8 cellular contexts compared by ENCODE assay signal in the genomic region with DNA sequence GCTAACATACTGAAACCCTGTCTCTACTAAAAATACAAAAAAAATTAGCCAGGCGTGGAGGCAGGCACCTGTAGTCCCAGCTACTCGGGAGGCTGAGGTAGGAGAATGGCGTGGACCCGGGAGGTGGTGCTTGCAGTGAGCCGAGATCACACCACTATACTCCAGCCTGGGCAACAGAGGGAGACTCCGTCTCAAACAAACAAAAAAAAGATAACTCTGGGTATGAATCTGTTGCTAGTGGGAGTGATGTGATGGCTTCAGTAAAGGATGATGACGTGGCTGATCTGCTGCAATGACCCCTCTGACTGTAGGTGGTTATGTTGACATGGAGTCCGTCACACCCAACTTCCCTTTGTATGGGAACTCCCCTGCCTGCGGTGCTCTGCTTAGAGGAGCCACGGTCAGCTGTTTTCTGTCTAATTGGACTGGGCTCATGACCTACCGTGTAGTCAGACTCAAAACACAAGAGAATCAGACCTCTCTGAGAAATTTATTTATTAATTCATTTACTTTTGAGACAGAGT. TPM values are rescaled to one million over a fixed set of nuclear protein-coding genes. Genes with fewer than 3 reads are reported as not detected.
DNase-seq lines count a peak whose midpoint lies in the region; ATAC-seq and TF ChIP-seq lines count a peak whose summit lies in the region.

No MANE protein-coding gene starts in this region.

- H3K4me3 Mint-ChIP-seq in activated CD8-positive, alpha-beta T cell treated with anti-CD3 and anti-CD28 coated beads for 36 hours, result no peak overlapping the region
- no peak overlapping the region for H3K4me3 Mint-ChIP-seq in activated CD8-positive, alpha-beta T cell treated with anti-CD3 and anti-CD28 coated beads, Interleukin-2, amount 10 ng/mL, durations not matched to agents 7 days and 5 days
- H3K4me3 Mint-ChIP-seq in activated CD4-positive, alpha-beta memory T cell treated with anti-CD3 and anti-CD28 coated beads, Interleukin-2, amount 10 ng/mL, durations not matched to agents 7 days and 5 days, result no peak overlapping the region
- no peak overlapping the region for H3K4me3 Mint-ChIP-seq in stimulated activated naive CD8-positive, alpha-beta T cell treated with anti-CD3 and anti-CD28 coated beads, Interleukin-15, Interleukin-2, amounts not matched to agents 100 ng/mL and 50 ng/mL, for 24 hours

- no peak for TF ChIP-seq CTCF in activated CD8-positive, alpha-beta T cell treated with anti-CD3 and anti-CD28 coated beads for 36 hours (IDR thresholded peaks at IDR 0.05)

- peaks cover 2% of the 10 kb centered on the region for H3K4me1 Mint-ChIP-seq in activated CD8-positive, alpha-beta T cell treated with anti-CD3 and anti-CD28 coated beads for 36 hours (ENCODE audit: low read depth)
- H3K4me1 Mint-ChIP-seq in activated CD8-positive, alpha-beta T cell treated with anti-CD3 and anti-CD28 coated beads, Interleukin-2, amount 10 ng/mL, durations not matched to agents 7 days and 5 days (ENCODE audit: low read depth), result peaks cover 4% of the 10 kb centered on the region
- peaks cover 3% of the 10 kb centered on the region for H3K4me1 Mint-ChIP-seq in activated CD4-positive, alpha-beta memory T cell treated with anti-CD3 and anti-CD28 coated beads, Interleukin-2, amount 10 ng/mL, durations not matched to agents 7 days and 5 days
- peaks cover 32% of the 10 kb centered on the region for H3K4me1 Mint-ChIP-seq in stimulated activated naive CD8-positive, alpha-beta T cell treated with anti-CD3 and anti-CD28 coated beads, Interleukin-15, Interleukin-2, amounts not matched to agents 100 ng/mL and 50 ng/mL, for 24 hours (ENCODE audit: low read depth)

- intact Hi-C loops in activated CD8-positive, alpha-beta T cell treated with anti-CD3 and anti-CD28 coated beads for 36 hours (cut with micrococcal nuclease), result no loop called here

- POLR2A ChIA-PET in activated CD8-positive, alpha-beta T cell treated with anti-CD3 and anti-CD28 coated beads for 36 hours (lab: Charles Lee), result no interaction called here
- POLR2A ChIA-PET in activated CD8-positive, alpha-beta T cell treated with anti-CD3 and anti-CD28 coated beads, Interleukin-2, amount 10 ng/mL, durations not matched to agents 7 days and 5 days (lab: Charles Lee), result no interaction called here
- POLR2A ChIA-PET in activated CD4-positive, alpha-beta memory T cell treated with anti-CD3 and anti-CD28 coated beads, Interleukin-2, amount 10 ng/mL, durations not matched to agents 7 days and 5 days (lab: Charles Lee), result no interaction called here

- no peaks in the 10 kb centered on the region for H3K27me3 Mint-ChIP-seq in activated CD8-positive, alpha-beta T cell treated with anti-CD3 and anti-CD28 coated beads for 36 hours
- H3K27me3 Mint-ChIP-seq in activated CD8-positive, alpha-beta T cell treated with anti-CD3 and anti-CD28 coated beads, Interleukin-2, amount 10 ng/mL, durations not matched to agents 7 days and 5 days (ENCODE audit: low read depth), result no peaks in the 10 kb centered on the region
- H3K27me3 Mint-ChIP-seq in activated CD4-positive, alpha-beta memory T cell treated with anti-CD3 and anti-CD28 coated beads, Interleukin-2, amount 10 ng/mL, durations not matched to agents 7 days and 5 days, result no peaks in the 10 kb centered on the region
- H3K27me3 Mint-ChIP-seq in stimulated activated naive CD8-positive, alpha-beta T cell treated with anti-CD3 and anti-CD28 coated beads, Interleukin-15, Interleukin-2, amounts not matched to agents 100 ng/mL and 50 ng/mL, for 24 hours, result no peaks in the 10 kb centered on the region

- peak; percentile 20 for DNase-seq in activated CD8-positive, alpha-beta T cell treated with anti-CD3 and anti-CD28 coated beads for 36 hours
- DNase-seq in activated CD8-positive, alpha-beta T cell treated with anti-CD3 and anti-CD28 coated beads, Interleukin-2, amount 10 ng/mL, durations not matched to agents 7 days and 5 days, result no peak
- peak; percentile 22 for DNase-seq in activated CD4-positive, alpha-beta memory T cell treated with anti-CD3 and anti-CD28 coated beads, Interleukin-2, amount 10 ng/mL, durations not matched to agents 7 days and 5 days
- DNase-seq in iPS-NIHi11 (ENCODE audit: low spot score), result no peak
- DNase-seq in activated CD4-positive, alpha-beta T cell treated with anti-CD3 and anti-CD28 coated beads for 4 hours, result no peak
- no peak for DNase-seq in OCI-M2 (lab: John Stamatoyannopoulos, UW; ENCODE audit: unreplicated experiment)

- H3K27ac Mint-ChIP-seq in activated CD8-positive, alpha-beta T cell treated with anti-CD3 and anti-CD28 coated beads for 36 hours, result no peak overlapping the region
- H3K27ac Mint-ChIP-seq in activated CD8-positive, alpha-beta T cell treated with anti-CD3 and anti-CD28 coated beads, Interleukin-2, amount 10 ng/mL, durations not matched to agents 7 days and 5 days, result no peak overlapping the region
- H3K27ac Mint-ChIP-seq in activated CD4-positive, alpha-beta memory T cell treated with anti-CD3 and anti-CD28 coated beads, Interleukin-2, amount 10 ng/mL, durations not matched to agents 7 days and 5 days, result no peak overlapping the region
- peak overlapping the region; percentile 55 for H3K27ac Mint-ChIP-seq in stimulated activated naive CD8-positive, alpha-beta T cell treated with anti-CD3 and anti-CD28 coated beads, Interleukin-15, Interleukin-2, amounts not matched to agents 100 ng/mL and 50 ng/mL, for 24 hours

- CTCF ChIA-PET in activated CD8-positive, alpha-beta T cell treated with anti-CD3 and anti-CD28 coated beads for 36 hours (lab: Charles Lee), result no interaction called here
- CTCF ChIA-PET in activated CD8-positive, alpha-beta T cell treated with anti-CD3 and anti-CD28 coated beads, Interleukin-2, amount 10 ng/mL, durations not matched to agents 7 days and 5 days (lab: Charles Lee), result interaction anchor here (1.0 kb wide), 1 partner anchor 37 kb away, joined by 3 read pairs; no protein-coding TSS in a partner anchor
- CTCF ChIA-PET in activated CD4-positive, alpha-beta memory T cell treated with anti-CD3 and anti-CD28 coated beads, Interleukin-2, amount 10 ng/mL, durations not matched to agents 7 days and 5 days (lab: Charles Lee), result interaction anchor here (0.5 to 0.6 kb wide), 2 partner anchors 180 to 802 kb away, joined by 3 to 4 read pairs; no protein-coding TSS in a partner anchor

- ATAC-seq in activated CD8-positive, alpha-beta T cell treated with anti-CD3 and anti-CD28 coated beads for 36 hours, result peak; percentile 66
- ATAC-seq in activated CD8-positive, alpha-beta T cell treated with anti-CD3 and anti-CD28 coated beads, Interleukin-2, amount 10 ng/mL, durations not matched to agents 7 days and 5 days, result no peak
- peak; percentile 79 for ATAC-seq in HG03060 (IDR thresholded peaks at IDR 0.05; ENCODE audit: low read depth, unreplicated experiment)

- H3K9me3 Mint-ChIP-seq in activated CD8-positive, alpha-beta T cell treated with anti-CD3 and anti-CD28 coated beads for 36 hours, result no peaks in the 10 kb centered on the region
- no peaks in the 10 kb centered on the region for H3K9me3 Mint-ChIP-seq in activated CD8-positive, alpha-beta T cell treated with anti-CD3 and anti-CD28 coated beads, Interleukin-2, amount 10 ng/mL, durations not matched to agents 7 days and 5 days (ENCODE audit: insufficient read depth)
- H3K9me3 Mint-ChIP-seq in activated CD4-positive, alpha-beta memory T cell treated with anti-CD3 and anti-CD28 coated beads, Interleukin-2, amount 10 ng/mL, durations not matched to agents 7 days and 5 days, result no peaks in the 10 kb centered on the region
- H3K9me3 Mint-ChIP-seq in stimulated activated naive CD8-positive, alpha-beta T cell treated with anti-CD3 and anti-CD28 coated beads, Interleukin-15, Interleukin-2, amounts not matched to agents 100 ng/mL and 50 ng/mL, for 24 hours, result no peaks in the 10 kb centered on the region

- H3K36me3 Mint-ChIP-seq in activated CD8-positive, alpha-beta T cell treated with anti-CD3 and anti-CD28 coated beads for 36 hours (ENCODE audit: low read depth), result no peaks in the 10 kb centered on the region
- H3K36me3 Mint-ChIP-seq in activated CD8-positive, alpha-beta T cell treated with anti-CD3 and anti-CD28 coated beads, Interleukin-2, amount 10 ng/mL, durations not matched to agents 7 days and 5 days (ENCODE audit: low read depth), result no peaks in the 10 kb centered on the region
- H3K36me3 Mint-ChIP-seq in activated CD4-positive, alpha-beta memory T cell treated with anti-CD3 and anti-CD28 coated beads, Interleukin-2, amount 10 ng/mL, durations not matched to agents 7 days and 5 days (ENCODE audit: low read depth), result no peaks in the 10 kb centered on the region
- H3K36me3 Mint-ChIP-seq in stimulated activated naive CD8-positive, alpha-beta T cell treated with anti-CD3 and anti-CD28 coated beads, Interleukin-15, Interleukin-2, amounts not matched to agents 100 ng/mL and 50 ng/mL, for 24 hours (ENCODE audit: low read depth), result no peaks in the 10 kb centered on the region

RNA-seq across cellular contexts. Expression of gene MED13L, which starts 59.1 kb away (rescaled TPM):
- total RNA-seq in activated CD8-positive, alpha-beta T cell treated with anti-CD3 and anti-CD28 coated beads for 36 hours, result 10 to 100 TPM; 39.5 to 41.8 TPM
- 10 to 100 TPM; 74.7 to 76.9 TPM for total RNA-seq in activated CD8-positive, alpha-beta T cell treated with anti-CD3 and anti-CD28 coated beads, Interleukin-2, amount 10 ng/mL, durations not matched to agents 7 days and 5 days
- total RNA-seq in activated CD4-positive, alpha-beta memory T cell treated with anti-CD3 and anti-CD28 coated beads, Interleukin-2, amount 10 ng/mL, durations not matched to agents 7 days and 5 days, result 10 to 100 TPM; 68.3 to 71.8 TPM

Comparison
In these comparisons a context has a peak if more than half of its experiments do, and no peak if none do; other contexts are left out.
1. DNase-seq: peak in activated CD8-positive, alpha-beta T cell treated with anti-CD3 and anti-CD28 coated beads for 36 hours (single experiment) and activated CD4-positive, alpha-beta memory T cell treated with anti-CD3 and anti-CD28 coated beads, Interleukin-2, amount 10 ng/mL, durations not matched to agents 7 days and 5 days (single experiment); none in activated CD8-positive, alpha-beta T cell treated with anti-CD3 and anti-CD28 coated beads, Interleukin-2, amount 10 ng/mL, durations not matched to agents 7 days and 5 days (single experiment), iPS-NIHi11 (single experiment), activated CD4-positive, alpha-beta T cell treated with anti-CD3 and anti-CD28 coated beads for 4 hours (0 of 2) and OCI-M2 (single experiment).